20 cellular contexts compared by ENCODE assay signal in the genomic region with DNA sequence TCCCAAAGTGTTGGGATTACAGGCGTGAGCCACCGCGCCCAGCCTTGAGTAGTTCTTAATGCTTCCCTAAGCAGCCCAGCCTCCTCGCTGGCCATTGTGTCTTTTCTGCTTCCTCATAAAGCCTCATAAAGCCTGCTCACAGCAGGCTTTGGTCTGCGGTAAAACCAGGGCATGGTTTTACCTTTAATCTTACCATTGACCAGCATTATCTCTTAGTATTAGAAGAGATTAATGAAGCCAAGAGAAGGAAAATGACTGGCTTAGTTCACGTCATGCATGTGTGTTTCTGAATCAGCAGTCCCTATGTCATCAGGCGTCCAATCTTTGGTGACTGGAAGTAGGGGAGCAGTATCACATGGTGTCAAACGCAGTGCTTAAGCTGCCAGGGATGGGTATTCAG. TPM values are rescaled to one million over a fixed set of nuclear protein-coding genes. Genes with fewer than 3 reads are reported as not detected.
DNase-seq lines count a peak whose midpoint lies in the region; FAIRE-seq and TF ChIP-seq lines count a peak whose summit lies in the region.
"Had no signal": no experiment of that assay in that cellular context is flagged by ENCODE, and none has a peak within 500 bp of the region (broad histone marks: within the 10 kb centered on the region; RNA-seq: fewer than 3 reads in every experiment).

No MANE protein-coding gene starts in this region.

- no peak overlapping the region for H2BK120ac ChIP-seq in H1 (replicated peaks; ENCODE audit: low read depth, low read length)

- no peaks in the 10 kb centered on the region for H3K79me1 ChIP-seq in H1 (ENCODE audit: low read depth, low read length)

- intact Hi-C loops in transverse colon (cut with DNase I; ENCODE audit: low total_unique reads), result loop anchor here (5.0 kb wide), 1 partner anchor 1952 kb away; no protein-coding TSS in a partner anchor

- no peak overlapping the region for H4K8ac ChIP-seq in H1 (ENCODE audit: extremely low read depth, insufficient read depth, low read length)

- no peaks in the 10 kb centered on the region for H3K9me3 ChIP-seq in H1 (ENCODE audit: insufficient read depth in 2 of 2, low read depth in 1 of 2, low read length in 1 of 2)
- H3K9me3 ChIP-seq in transverse colon, result peaks cover 0 to under 1% of the 10 kb centered on the region in 2 donors
- H3K9me3 ChIP-seq: A549, BE2C had no signal

- H4K5ac ChIP-seq in H1 (ENCODE audit: insufficient read length, low read depth, low read length), result no peak overlapping the region

- no peaks in the 10 kb centered on the region for H3K36me3 ChIP-seq in H1 (ENCODE audit: control insufficient read depth in 2 of 4, insufficient read depth in 4 of 4, low read length in 3 of 4)
- H3K36me3 ChIP-seq in transverse colon, result no peaks in the 10 kb centered on the region
- H3K36me3 ChIP-seq: BE2C; BLaER1 treated with 17β-estradiol and CSF1 and Interleukin-3, amounts not matched to agents 10 nM and 100 nM had no signal

- no peak for TF ChIP-seq RAD21 in H1 (IDR thresholded peaks at IDR 0.05 in 1 of 2, conservative IDR thresholded peaks at IDR 0.05 in 1 of 2; ENCODE audit: low read depth in 2 of 2, low read length in 2 of 2)

- no peaks in the 10 kb centered on the region for H4K20me1 ChIP-seq in H1 (replicated peaks in 1 of 2; ENCODE audit: control insufficient read depth in 1 of 2, insufficient read depth in 2 of 2, low read length in 2 of 2)
- H4K20me1 ChIP-seq: BLaER1 treated with 17β-estradiol and CSF1 and Interleukin-3, amounts not matched to agents 10 nM and 100 nM had no signal

- no peak overlapping the region for H2AFZ ChIP-seq in H1 (ENCODE audit: low read length)

- H3K27me3 ChIP-seq in H1 (replicated peaks in 1 of 4; ENCODE audit: control insufficient read depth in 3 of 4, extremely low read depth in 1 of 4, insufficient read depth in 3 of 4, low read length in 3 of 4) (no peaks in the 10 kb centered on the region), transverse colon (no peaks in the 10 kb centered on the region)
- H3K27me3 ChIP-seq: BE2C; BLaER1 treated with 17β-estradiol and CSF1 and Interleukin-3, amounts not matched to agents 10 nM and 100 nM had no signal

- H3K4me1 ChIP-seq in H1 (replicated peaks in 1 of 4; ENCODE audit: control insufficient read depth in 3 of 4, insufficient read depth in 4 of 4, low read length in 3 of 4), result 0 out of 7 replicates have a peak, but pooled peaks cover 0 to 3% (median 0%) of the 10 kb centered on the region in 4 experiments
- no peaks in the 10 kb centered on the region for H3K4me1 ChIP-seq in transverse colon
- H3K4me1 ChIP-seq: A549; BE2C; BLaER1 treated with 17β-estradiol and CSF1 and Interleukin-3, amounts not matched to agents 10 nM and 100 nM had no signal

- no peak overlapping the region for H4K91ac ChIP-seq in H1 (replicated peaks; ENCODE audit: insufficient read length, low read length)

- POLR2A ChIA-PET in H1 (lab: Charles Lee; ENCODE audit: partially characterized antibody), result no interaction called here

- no peak overlapping the region for H3K56ac ChIP-seq in H1 (replicated peaks; ENCODE audit: insufficient read length, low read depth, low read length)

- no peak overlapping the region for H2BK15ac ChIP-seq in H1 (ENCODE audit: low read length)

- DNase-seq in D721Med (ENCODE audit: insufficient read length, low spot score) (peak; percentile 64), NCI-H82 treated with DMSO at 0.1 percent for 48 hours (lab: John Stamatoyannopoulos, UW; ENCODE audit: unreplicated experiment) (peak; percentile 99), H1 (ENCODE audit: low read depth in 1 of 2, low spot score in 2 of 2) (no peak), transverse colon (no peak), NCI-H1048 (lab: John Stamatoyannopoulos, UW) (no peak), OCI-M2 (lab: John Stamatoyannopoulos, UW; ENCODE audit: unreplicated experiment) (no peak)
- DNase-seq: 8988T; ACHN; AML-193; BE2C; CD4-positive, alpha-beta T cell; CD8-positive, alpha-beta memory T cell; DMS53; DMS79 treated with DMSO at 0.1 percent for 48 hours; GF-D8; H9 had no signal

- H3K23ac ChIP-seq in H1 (ENCODE audit: insufficient read length), result no peak overlapping the region

- TF ChIP-seq CTCF in D721Med (IDR thresholded peaks at IDR 0.05; ENCODE audit: insufficient read depth, missing control alignments) (no peak), H1 (IDR thresholded peaks at IDR 0.05; ENCODE audit: control extremely low read depth in 1 of 3, insufficient read depth in 1 of 3, low read depth in 1 of 3, low read length in 3 of 3) (no peak), transverse colon (IDR thresholded peaks at IDR 0.05) (no peak)

- no peak overlapping the region for H2BK5ac ChIP-seq in H1 (ENCODE audit: low read depth, low read length)

- WGBS in H1 (ENCODE audit: extremely low coverage in 1 of 2, insufficient coverage in 1 of 2, insufficient read length in 1 of 2, insufficient replicate concordance in 2 of 2, low coverage in 1 of 2, low lambda C conversion rate in 2 of 2, missing lambda C conversion rate in 1 of 2), 2 experiments, result 96% methylated on average over 8 of the region's 8 CpGs; no CpG with 5 or more reads in 1 of the 2 experiments
- 98% methylated on average over 8 of the region's 8 CpGs; no CpG with 5 or more reads in 1 of the 2 donors for WGBS in transverse colon (ENCODE audit: low coverage in 1 of 2), 2 donors

- TF ChIP-seq EP300 in H1 (IDR thresholded peaks at IDR 0.05; ENCODE audit: borderline replicate concordance in 1 of 2, low read depth in 2 of 2, low read length in 2 of 2), result no peak
- TF ChIP-seq EP300 in transverse colon (IDR thresholded peaks at IDR 0.05; ENCODE audit: low read depth), result no peak

- H2BK20ac ChIP-seq in H1 (ENCODE audit: low read length), result 0 out of 2 replicates have a peak overlapping the region, but pooled peaks have one; percentile 97

- no peak overlapping the region for H3K18ac ChIP-seq in H1 (ENCODE audit: extremely low read depth, low read length)

- H2AK5ac ChIP-seq in H1 (ENCODE audit: low read depth, low read length), result no peak overlapping the region

- no peak overlapping the region for H2BK12ac ChIP-seq in H1 (ENCODE audit: low read depth, low read length)

- H3K23me2 ChIP-seq in H1 (ENCODE audit: low read depth, low read length), result no peaks in the 10 kb centered on the region

- no peaks in the 10 kb centered on the region for H3K79me2 ChIP-seq in H1 (ENCODE audit: control insufficient read depth in 1 of 2, insufficient read depth in 2 of 2, low read length in 2 of 2)

- no peak for TF ChIP-seq POLR2A in H1 (IDR thresholded peaks at IDR 0.05; ENCODE audit: control extremely low read depth in 1 of 2, low read depth in 2 of 2, low read length in 2 of 2)
- TF ChIP-seq POLR2A in transverse colon (IDR thresholded peaks at IDR 0.05), result no peak

- peak; percentile 97 for FAIRE-seq in D721Med (lab: Jason Lieb, UNC)
- FAIRE-seq in H1 (lab: Jason Lieb, UNC), result no peak
- FAIRE-seq: A549, GM12891, GM18507 had no signal

- H3K4me3 ChIP-seq in H1 (ENCODE audit: extremely low read depth in 1 of 4, insufficient read depth in 2 of 4, low read depth in 3 of 4, low read length in 4 of 4) (no peak overlapping the region), transverse colon (no peak overlapping the region)
- H3K4me3 ChIP-seq: A549; BLaER1 treated with 17β-estradiol and CSF1 and Interleukin-3, amounts not matched to agents 10 nM and 100 nM had no signal

- no peak overlapping the region for H3K14ac ChIP-seq in H1 (ENCODE audit: insufficient read length)

- in situ Hi-C loops in transverse colon (cut with MboI; ENCODE audit: low pct_ligation_motif_present in 1 of 4, low pct_unique_long_range_greater_than_20kb in 1 of 4, low sequenced_read_pairs in 3 of 4), result no loop called here

- H3K27ac ChIP-seq in H1 (ENCODE audit: low read depth, low read length) (no peak overlapping the region), transverse colon (no peak overlapping the region)
- H3K27ac ChIP-seq: A549; BLaER1 treated with 17β-estradiol and CSF1 and Interleukin-3, amounts not matched to agents 10 nM and 100 nM had no signal

- H3K9ac ChIP-seq in H1 (replicated peaks in 1 of 4; ENCODE audit: extremely low read depth in 1 of 4, low read depth in 3 of 4, low read length in 3 of 4), result no peak overlapping the region
- H3K9ac ChIP-seq: BLaER1 treated with 17β-estradiol and CSF1 and Interleukin-3, amounts not matched to agents 10 nM and 100 nM had no signal

- H3K4me2 ChIP-seq in H1 (ENCODE audit: insufficient read depth in 1 of 2, low read depth in 2 of 2, low read length in 2 of 2), result no peak overlapping the region
- H3K4me2 ChIP-seq: A549; BLaER1 treated with 17β-estradiol and CSF1 and Interleukin-3, amounts not matched to agents 10 nM and 100 nM had no signal

- CTCF ChIA-PET in H1 (lab: Charles Lee; ENCODE audit: partially characterized antibody), result interaction anchor here (0.5 to 1.1 kb wide), 4 partner anchors 10 to 367 kb away, joined by 3 to 4 read pairs (median 3); no protein-coding TSS in a partner anchor

- no peak overlapping the region for H3K4ac ChIP-seq in H1 (replicated peaks; ENCODE audit: insufficient read length, low read depth, low read length)

TF ChIP-seq in H1, 55 proteins besides CTCF, POLR2A, EP300 and RAD21:
- no peak for TF ChIP-seq SP1 (IDR thresholded peaks at IDR 0.05; ENCODE audit: low read depth, low read length)

RNA-seq across cellular contexts. Expression of a gene that starts 14.9 kb away (rescaled TPM):
- 75.7 and 80.4 TPM in 2 replicates for total RNA-seq in H1 (2021; fragmentation: NEBNext Ultra II Directional; extraction: Animal tissue kit (Norgen Biotek cat#: 25700))
- polyA plus RNA-seq in H1 (2011; rRNA removed), result 62.2 and 64.4 TPM in 2 replicates
- 88.6 TPM for polyA plus RNA-seq in H1 (2011; cell fraction: cytosol; rRNA removed)
- 121 TPM for polyA plus RNA-seq in H1 (2011; cell fraction: nucleus; rRNA removed)
- 51.7 to 80.1 TPM (median 61.2 TPM) in 4 replicates for polyA plus RNA-seq in H1 (2012, experiment 1 of 2)
- 28.2 TPM for polyA plus RNA-seq in H1 (2012, experiment 2 of 2)
- 69.7 TPM for polyA plus RNA-seq in H1 (2013, experiment 1 of 2)
- 62.2 TPM for polyA plus RNA-seq in H1 (2013, experiment 2 of 2)
- polyA minus RNA-seq in H1 (2011; rRNA and poly(A)+ RNA removed), result 54.4 and 57.1 TPM in 2 replicates
- 43.6 TPM for polyA minus RNA-seq in H1 (2011; cell fraction: cytosol; rRNA and poly(A)+ RNA removed)
- polyA minus RNA-seq in H1 (2011; cell fraction: nucleus; rRNA and poly(A)+ RNA removed), result 42.2 TPM
- total RNA-seq in transverse colon, result 10 to 100 TPM in 2 of 4 donors, 1 to 10 TPM in 2; 5.2 to 44.4 (median 11.8) TPM

Comparison
In these comparisons a context has a peak if more than half of its experiments do, and no peak if none do; other contexts are left out.
1. DNase-seq: peak in D721Med (single experiment) and NCI-H82 treated with DMSO at 0.1 percent for 48 hours (single experiment); none in H1 (0 of 2), transverse colon (single experiment), NCI-H1048 (single experiment) and OCI-M2 (single experiment).